Comparison of ENCODE assay signal across 8 cellular contexts in genomic region chr5:135457424-135458071, GRCh38. TPM values are rescaled to one million over a fixed set of nuclear protein-coding genes. Genes with fewer than 3 reads are reported as not detected.
DNase-seq lines count a peak whose midpoint lies in the region; ATAC-seq and TF ChIP-seq lines count a peak whose summit lies in the region.

No MANE protein-coding gene starts in this region.

- TF ChIP-seq CTCF in AG09309 (IDR thresholded peaks at IDR 0.05; ENCODE audit: control insufficient read depth, insufficient read depth, low read depth, low read length, missing control alignments) (peak; percentile 73), epithelial cell of proximal tubule (conservative IDR thresholded peaks at IDR 0.05; ENCODE audit: low read depth, low read length) (peak; percentile 93), natural killer cell (IDR thresholded peaks at IDR 0.05) (peak; percentile 82)

- peaks cover 6% of the 10 kb centered on the region in 2 donors for H3K27me3 Mint-ChIP-seq in natural killer cell (ENCODE audit: low read depth in 2 of 2)

- H3K4me3 Mint-ChIP-seq in natural killer cell: no peak overlapping the region

- DNase-seq in AG09309 (ENCODE audit: low read depth) (no peak), NCI-H82 (lab: John Stamatoyannopoulos, UW) (peak; percentile 85), epithelial cell of proximal tubule (ENCODE audit: low read depth) (no peak), natural killer cell (peak; percentile 42), superior temporal gyrus (ENCODE audit: extremely low spot score) (peak; percentile 68)
- DNase-seq in activated CD8-positive, alpha-beta memory T cell treated with anti-CD3 and anti-CD28 coated beads for 24 hours: peak; percentile 82

- ATAC-seq in GM18520 (IDR thresholded peaks at IDR 0.05; ENCODE audit: unreplicated experiment) (peak; percentile 50), HG03196 (IDR thresholded peaks at IDR 0.05; ENCODE audit: unreplicated experiment) (peak; percentile 61), natural killer cell (peak; percentile 62 to 78 (median 70))

- H3K4me3 ChIP-seq in AG09309 (ENCODE audit: control insufficient read depth, low read depth, low read length) (no peak overlapping the region), epithelial cell of proximal tubule (ENCODE audit: low read depth, low read length) (no peak overlapping the region)

- no peaks in the 10 kb centered on the region for H3K9me3 Mint-ChIP-seq in natural killer cell

- H3K36me3 Mint-ChIP-seq in natural killer cell: no peaks in the 10 kb centered on the region

- no peak overlapping the region for H3K27ac Mint-ChIP-seq in natural killer cell

- intact Hi-C loops in natural killer cell (cut with micrococcal nuclease): no loop called here

- H3K4me1 Mint-ChIP-seq in natural killer cell: no peaks in the 10 kb centered on the region

RNA-seq across cellular contexts. Expression of gene TIFAB, which starts 5.4 kb away (rescaled TPM):
- not detected in 2 replicates for total RNA-seq in epithelial cell of proximal tubule
- total RNA-seq in natural killer cell: under 1 TPM in 2 of 3 donors, not detected in 1; 0.05 to 0.21 TPM

RNA-seq across cellular contexts. Expression of gene DCANP1, which starts 10.4 kb away (rescaled TPM):
- total RNA-seq in epithelial cell of proximal tubule (not detected in 2 replicates), natural killer cell (under 1 TPM in 1 of 3 donors, not detected in 2; 0.07 TPM)

RNA-seq across cellular contexts. Expression of gene MACROH2A1, which starts 58.5 kb away (rescaled TPM):
- total RNA-seq in epithelial cell of proximal tubule: 390 and 403 TPM in 2 replicates
- 100 to 1,000 TPM; 139 to 160 (median 139) TPM for total RNA-seq in natural killer cell

Comparison
In these comparisons a context has a peak if more than half of its experiments do, and no peak if none do; other contexts are left out.
1. DNase-seq: peak in NCI-H82 (single experiment), activated CD8-positive, alpha-beta memory T cell treated with anti-CD3 and anti-CD28 coated beads for 24 hours (single experiment), natural killer cell (single experiment) and superior temporal gyrus (single experiment); none in AG09309 (single experiment) and epithelial cell of proximal tubule (single experiment).
2. Peak in every context shown above with its lines, with median percentiles within 50 percentile points of each other: CTCF ChIP-seq and ATAC-seq.